Comparison of ENCODE assay signal across 28 cellular contexts in the genomic region with DNA sequence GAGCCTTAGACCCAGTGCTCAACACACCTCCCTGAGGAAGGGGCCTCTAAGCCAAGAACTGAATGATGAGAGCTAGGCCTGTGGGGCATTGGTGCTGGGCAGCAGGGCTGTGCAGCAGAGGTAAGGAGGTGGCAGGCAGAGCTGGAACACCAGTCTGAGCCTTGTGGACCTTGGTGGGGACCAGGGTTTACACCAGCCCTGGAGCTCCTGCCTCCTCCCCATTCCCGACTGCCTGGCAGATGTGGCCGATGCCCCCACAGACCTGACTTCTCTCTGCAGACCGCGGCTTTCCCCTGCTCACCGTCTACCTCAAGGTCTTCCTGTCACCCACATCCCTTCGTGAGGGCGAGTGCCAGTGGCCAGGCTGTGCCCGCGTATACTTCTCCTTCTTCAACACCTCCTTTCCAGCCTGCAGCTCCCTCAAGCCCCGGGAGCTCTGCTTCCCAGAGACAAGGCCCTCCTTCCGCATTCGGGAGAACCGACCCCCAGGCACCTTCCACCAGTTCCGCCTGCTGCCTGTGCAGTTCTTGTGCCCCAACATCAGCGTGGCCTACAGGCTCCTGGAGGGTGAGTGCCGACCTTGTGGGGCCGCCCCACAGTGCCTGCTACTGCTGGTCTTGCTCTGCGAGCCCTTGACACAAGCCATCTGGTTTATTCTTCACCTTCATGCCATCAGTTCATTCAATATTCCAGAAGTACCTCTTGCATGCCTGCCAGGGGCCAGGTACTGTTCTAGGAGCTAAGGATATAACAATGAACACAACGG. TPM values are rescaled to one million over a fixed set of nuclear protein-coding genes. Genes with fewer than 3 reads are reported as not detected.
DNase-seq lines count a peak whose midpoint lies in the region; ATAC-seq, FAIRE-seq and TF ChIP-seq lines count a peak whose summit lies in the region.
"Had no signal": no experiment of that assay in that cellular context is flagged by ENCODE, and none has a peak within 500 bp of the region (broad histone marks: within the 10 kb centered on the region; RNA-seq: fewer than 3 reads in every experiment).

No MANE protein-coding gene starts in this region.

- no peaks in the 10 kb centered on the region for H3K36me3 ChIP-seq in CD4-positive, CD25-positive, alpha-beta regulatory T cell (ENCODE audit: control insufficient read depth, insufficient read depth, low read length)
- no peaks in the 10 kb centered on the region for H3K36me3 ChIP-seq in CD4-positive, alpha-beta memory T cell (ENCODE audit: insufficient read depth, low read length)
- no peaks in the 10 kb centered on the region for H3K36me3 ChIP-seq in CD8-positive, alpha-beta T cell (ENCODE audit: insufficient read depth, low read length)
- H3K36me3 ChIP-seq: SJCRH30 had no signal

- no peak for TF ChIP-seq CTCF in neural crest cell (conservative IDR thresholded peaks at IDR 0.05)
- no peak for TF ChIP-seq CTCF in CD8-positive, alpha-beta T cell (IDR thresholded peaks at IDR 0.05)

- peaks cover 14% of the 10 kb centered on the region for H3K4me1 ChIP-seq in CD4-positive, CD25-positive, alpha-beta regulatory T cell (ENCODE audit: control insufficient read depth, insufficient read depth, low read length, poor library complexity, severe bottlenecking)
- peaks cover 15% of the 10 kb centered on the region for H3K4me1 ChIP-seq in CD4-positive, alpha-beta memory T cell (ENCODE audit: insufficient read depth, low read length)
- peaks cover 13% of the 10 kb centered on the region for H3K4me1 ChIP-seq in CD8-positive, alpha-beta T cell (ENCODE audit: insufficient read depth, low read length)
- H3K4me1 ChIP-seq: SJCRH30 had no signal

- CTCF ChIA-PET in CD4-positive, alpha-beta memory T cell (lab: Charles Lee; ENCODE audit: partially characterized antibody): interaction anchor here (1.1 kb wide), 1 partner anchor 349 kb away, joined by 4 read pairs; no protein-coding TSS in a partner anchor
- CTCF ChIA-PET in CD8-positive, alpha-beta T cell (lab: Charles Lee): interaction anchor here (0.7 kb wide), 1 partner anchor 235 kb away, joined by 3 read pairs; no protein-coding TSS in a partner anchor

- no peaks in the 10 kb centered on the region for H3K36me3 Mint-ChIP-seq in CD4-positive, CD25-positive, alpha-beta regulatory T cell
- H3K36me3 Mint-ChIP-seq in CD4-positive, alpha-beta memory T cell: no peaks in the 10 kb centered on the region
- no peaks in the 10 kb centered on the region for H3K36me3 Mint-ChIP-seq in activated naive CD8-positive, alpha-beta T cell treated with anti-CD3 and anti-CD28 coated beads for 36 hours
- H3K36me3 Mint-ChIP-seq in neural crest cell (ENCODE audit: low read depth): no peaks in the 10 kb centered on the region
- H3K36me3 Mint-ChIP-seq in CD8-positive, alpha-beta T cell: no peaks in the 10 kb centered on the region

- intact Hi-C loops in CD4-positive, alpha-beta memory T cell (cut with micrococcal nuclease): no loop called here
- intact Hi-C loops in CD8-positive, alpha-beta T cell (cut with DNase I, micrococcal nuclease): loop anchor here in 1 of 2 experiments (10.0 kb wide), 1 partner anchor 467 kb away; a partner anchor contains a TSS

- H3K9me3 ChIP-seq in CD4-positive, CD25-positive, alpha-beta regulatory T cell (ENCODE audit: control insufficient read depth in 2 of 2, low read length in 2 of 2): no peaks in the 10 kb centered on the region
- no peaks in the 10 kb centered on the region for H3K9me3 ChIP-seq in CD4-positive, alpha-beta memory T cell (ENCODE audit: control insufficient read depth in 1 of 2, low read length in 2 of 2)
- no peaks in the 10 kb centered on the region for H3K9me3 ChIP-seq in CD8-positive, alpha-beta T cell (ENCODE audit: low read length)
- H3K9me3 ChIP-seq: SJCRH30 had no signal

- H3K4me3 ChIP-seq in CD4-positive, CD25-positive, alpha-beta regulatory T cell (ENCODE audit: low read depth, low read length): no peak overlapping the region
- no peak overlapping the region for H3K4me3 ChIP-seq in CD4-positive, alpha-beta memory T cell (ENCODE audit: low read length in 2 of 2)
- no peak overlapping the region for H3K4me3 ChIP-seq in CD8-positive, alpha-beta T cell (ENCODE audit: low read depth, low read length)
- H3K4me3 ChIP-seq: GM12878, SJCRH30 had no signal

- H3K4me1 Mint-ChIP-seq in CD4-positive, CD25-positive, alpha-beta regulatory T cell: peaks cover 0 to 18% (median 2%) of the 10 kb centered on the region in 4 donors
- peaks cover 3 to 13% (median 6%) of the 10 kb centered on the region in 4 donors for H3K4me1 Mint-ChIP-seq in CD4-positive, alpha-beta memory T cell
- no peaks in the 10 kb centered on the region for H3K4me1 Mint-ChIP-seq in activated naive CD8-positive, alpha-beta T cell treated with anti-CD3 and anti-CD28 coated beads for 36 hours
- no peaks in the 10 kb centered on the region for H3K4me1 Mint-ChIP-seq in neural crest cell
- H3K4me1 Mint-ChIP-seq in CD8-positive, alpha-beta T cell (ENCODE audit: low read depth): peaks cover 8% of the 10 kb centered on the region

- H3K27ac Mint-ChIP-seq in CD4-positive, CD25-positive, alpha-beta regulatory T cell: no peak overlapping the region
- H3K27ac Mint-ChIP-seq in CD4-positive, alpha-beta memory T cell: no peak overlapping the region
- peak overlapping the region; percentile 17 for H3K27ac Mint-ChIP-seq in activated naive CD8-positive, alpha-beta T cell treated with anti-CD3 and anti-CD28 coated beads for 36 hours
- no peak overlapping the region for H3K27ac Mint-ChIP-seq in neural crest cell (ENCODE audit: unreplicated experiment)
- no peak overlapping the region for H3K27ac Mint-ChIP-seq in CD8-positive, alpha-beta T cell

- POLR2A ChIA-PET in CD4-positive, alpha-beta memory T cell (lab: Charles Lee; ENCODE audit: partially characterized antibody): no interaction called here
- POLR2A ChIA-PET in CD8-positive, alpha-beta T cell (lab: Charles Lee): interaction anchor here (0.7 kb wide), 1 partner anchor 1280 kb away, joined by 3 read pairs; no protein-coding TSS in a partner anchor

- H3K27ac ChIP-seq in CD4-positive, CD25-positive, alpha-beta regulatory T cell (ENCODE audit: insufficient read depth, low read length, poor library complexity, severe bottlenecking): no peak overlapping the region
- H3K27ac ChIP-seq in CD4-positive, alpha-beta memory T cell (ENCODE audit: low read depth, low read length): no peak overlapping the region
- no peak overlapping the region for H3K27ac ChIP-seq in CD8-positive, alpha-beta T cell (ENCODE audit: low read depth, low read length)
- H3K27ac ChIP-seq: C4-2B, KMS-11, SJCRH30 had no signal

- FAIRE-seq in HTR-8/SVneo (lab: Jason Lieb, UNC): no peak
- FAIRE-seq: GM12878, H1 had no signal

- H3K4me3 Mint-ChIP-seq in CD4-positive, CD25-positive, alpha-beta regulatory T cell: peak overlapping the region in 3 of 4 donors; percentile 7 to 85 (median 10)
- H3K4me3 Mint-ChIP-seq in CD4-positive, alpha-beta memory T cell: peak overlapping the region in 6 of 8 donors; percentile 5 to 54 (median 17)
- H3K4me3 Mint-ChIP-seq in activated naive CD8-positive, alpha-beta T cell treated with anti-CD3 and anti-CD28 coated beads for 36 hours: no peak overlapping the region
- peak overlapping the region; percentile 58 for H3K4me3 Mint-ChIP-seq in neural crest cell
- no peak overlapping the region for H3K4me3 Mint-ChIP-seq in CD8-positive, alpha-beta T cell

- DNase-seq in CD4-positive, CD25-positive, alpha-beta regulatory T cell: no peak
- DNase-seq in CD4-positive, alpha-beta memory T cell: peak in 1 of 5 donors; percentile 2
- DNase-seq in activated naive CD8-positive, alpha-beta T cell treated with anti-CD3 and anti-CD28 coated beads for 36 hours: no peak
- DNase-seq in neural crest cell (ENCODE audit: low read depth, low spot score) (no peak), CD1c-positive myeloid dendritic cell (ENCODE audit: extremely low spot score) (no peak), foreskin melanocyte (no peak), HTR-8/SVneo (ENCODE audit: insufficient read length, low spot score) (no peak)
- no peak for DNase-seq in CD8-positive, alpha-beta T cell
- DNase-seq: COR-L47; GDM1; MM.1S; NCI-H1048; NCI-H1417; NCI-H1694; NCI-H2029 treated with DMSO at 0.1 percent for 48 hours; NCI-H446 treated with DMSO at 0.1 percent for 48 hours; NCI-H526; NCI-H82; NK-92 treated with Interleukin-12 subunit alpha and Interleukin-12 subunit beta, amount 100 ng/mL, for 24 hours; PC-3; SJCRH30 had no signal

- no peaks in the 10 kb centered on the region for H3K9me3 Mint-ChIP-seq in CD4-positive, CD25-positive, alpha-beta regulatory T cell
- H3K9me3 Mint-ChIP-seq in CD4-positive, alpha-beta memory T cell: no peaks in the 10 kb centered on the region
- H3K9me3 Mint-ChIP-seq in activated naive CD8-positive, alpha-beta T cell treated with anti-CD3 and anti-CD28 coated beads for 36 hours: no peaks in the 10 kb centered on the region
- no peaks in the 10 kb centered on the region for H3K9me3 Mint-ChIP-seq in neural crest cell
- H3K9me3 Mint-ChIP-seq in CD8-positive, alpha-beta T cell: no peaks in the 10 kb centered on the region
- H3K9me3 Mint-ChIP-seq: IgD-negative memory B cell had no signal

- H3K27me3 ChIP-seq in CD4-positive, CD25-positive, alpha-beta regulatory T cell (ENCODE audit: control insufficient read depth, insufficient read depth, low read length): no peaks in the 10 kb centered on the region
- no peaks in the 10 kb centered on the region for H3K27me3 ChIP-seq in CD4-positive, alpha-beta memory T cell (ENCODE audit: insufficient read depth, low read length)
- H3K27me3 ChIP-seq in CD8-positive, alpha-beta T cell (ENCODE audit: insufficient read depth, low read length): no peaks in the 10 kb centered on the region
- H3K27me3 ChIP-seq: SJCRH30 had no signal

- no peak for ATAC-seq in CD4-positive, CD25-positive, alpha-beta regulatory T cell (ENCODE audit: low read depth in 2 of 2)
- ATAC-seq in CD8-positive, alpha-beta T cell: no peak
- ATAC-seq: GM12878, HCT116, PC-3, Right ventricle myocardium inferior had no signal

- peaks cover 21% of the 10 kb centered on the region for H3K27me3 Mint-ChIP-seq in CD4-positive, CD25-positive, alpha-beta regulatory T cell
- H3K27me3 Mint-ChIP-seq in CD4-positive, alpha-beta memory T cell: peaks cover 17 to 20% of the 10 kb centered on the region in 2 donors
- H3K27me3 Mint-ChIP-seq in activated naive CD8-positive, alpha-beta T cell treated with anti-CD3 and anti-CD28 coated beads for 36 hours: peaks cover 25% of the 10 kb centered on the region
- peaks cover 29% of the 10 kb centered on the region for H3K27me3 Mint-ChIP-seq in neural crest cell (ENCODE audit: low read depth)
- H3K27me3 Mint-ChIP-seq in CD8-positive, alpha-beta T cell (ENCODE audit: low read depth): peaks cover 21% of the 10 kb centered on the region

RNA-seq across cellular contexts. Expression of a gene that starts 25.4 kb away (rescaled TPM):
- 0.37 TPM for total RNA-seq in CD4-positive, CD25-positive, alpha-beta regulatory T cell
- not detected for polyA plus RNA-seq in CD4-positive, CD25-positive, alpha-beta regulatory T cell
- total RNA-seq in CD4-positive, alpha-beta memory T cell: not detected
- not detected for polyA plus RNA-seq in CD4-positive, alpha-beta memory T cell
- total RNA-seq in activated naive CD8-positive, alpha-beta T cell treated with anti-CD3 and anti-CD28 coated beads for 36 hours: not detected
- 1.6 and 2.5 TPM in 2 replicates for total RNA-seq in neural crest cell
- not detected for total RNA-seq in CD8-positive, alpha-beta T cell
- total RNA-seq: GM12878, PC-3 had no signal
- polyA plus RNA-seq: GM12878 had no signal

RNA-seq across cellular contexts. Expression of a gene that starts 36.0 kb away (rescaled TPM):
- total RNA-seq in CD4-positive, CD25-positive, alpha-beta regulatory T cell: 69.4 TPM
- polyA plus RNA-seq in CD4-positive, CD25-positive, alpha-beta regulatory T cell: 10 to 100 TPM; 17.2 to 26.3 (median 22.8) TPM
- total RNA-seq in CD4-positive, alpha-beta memory T cell: 10 to 100 TPM; 45.3 to 48.2 TPM
- polyA plus RNA-seq in CD4-positive, alpha-beta memory T cell: 10 to 100 TPM; 21.1 to 23.5 TPM
- 10 to 100 TPM; 16.2 to 16.8 TPM for total RNA-seq in activated naive CD8-positive, alpha-beta T cell treated with anti-CD3 and anti-CD28 coated beads for 36 hours
- total RNA-seq in neural crest cell: 13.1 and 14.6 TPM in 2 replicates
- 10 to 100 TPM; 66.7 to 66.9 TPM for total RNA-seq in CD8-positive, alpha-beta T cell

Comparison
In these comparisons a context has a peak if more than half of its experiments do, and no peak if none do; other contexts are left out.
1. H3K4me3 Mint-ChIP-seq: peak in CD4-positive, CD25-positive, alpha-beta regulatory T cell (3 of 4), CD4-positive, alpha-beta memory T cell (6 of 8) and neural crest cell (single experiment); none in activated naive CD8-positive, alpha-beta T cell treated with anti-CD3 and anti-CD28 coated beads for 36 hours (single experiment) and CD8-positive, alpha-beta T cell (single experiment).